Comparison of ENCODE assay signal across 10 cellular contexts in the genomic region with DNA sequence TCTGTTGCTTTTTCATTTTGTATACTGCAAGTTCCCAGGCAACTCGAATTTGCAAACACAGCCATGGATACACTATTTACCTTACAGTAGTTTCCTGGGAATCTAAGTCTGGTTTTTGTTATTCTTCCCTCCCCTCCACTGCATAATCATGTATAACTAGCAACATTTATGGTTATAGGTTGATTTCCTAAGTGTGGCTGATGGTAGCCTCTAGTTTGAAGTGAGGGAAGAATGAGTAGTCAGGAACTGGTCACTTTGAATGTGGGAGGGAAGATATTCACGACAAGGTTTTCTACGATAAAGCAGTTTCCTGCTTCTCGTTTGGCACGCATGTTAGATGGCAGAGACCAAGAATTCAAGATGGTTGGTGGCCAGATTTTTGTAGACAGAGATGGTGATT. TPM values are rescaled to one million over a fixed set of nuclear protein-coding genes. Genes with fewer than 3 reads are reported as not detected.
DNase-seq lines count a peak whose midpoint lies in the region; ATAC-seq, FAIRE-seq and TF ChIP-seq lines count a peak whose summit lies in the region.
"Had no signal": no experiment of that assay in that cellular context is flagged by ENCODE, and none has a peak within 500 bp of the region (broad histone marks: within the 10 kb centered on the region; RNA-seq: fewer than 3 reads in every experiment).

A gene with protein sequence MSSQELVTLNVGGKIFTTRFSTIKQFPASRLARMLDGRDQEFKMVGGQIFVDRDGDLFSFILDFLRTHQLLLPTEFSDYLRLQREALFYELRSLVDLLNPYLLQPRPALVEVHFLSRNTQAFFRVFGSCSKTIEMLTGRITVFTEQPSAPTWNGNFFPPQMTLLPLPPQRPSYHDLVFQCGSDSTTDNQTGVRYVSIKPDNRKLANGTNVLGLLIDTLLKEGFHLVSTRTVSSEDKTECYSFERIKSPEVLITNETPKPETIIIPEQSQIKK (plus strand): TSS at position 182 of the 400 bp plus-strand sequence. CDS start 50 bp downstream, at position 232.

- H2AFZ ChIP-seq in PC-9 = no peak within 1 kb of the TSS

- CTCF ChIA-PET in PC-9 (lab: Charles Lee) = no interaction called here

- DNase-seq in activated T-cell treated with anti-CD3 and anti-CD28 coated beads, Interleukin-2, amount 50 U/mL, for 24 hours = no peak
- DNase-seq in activated T-cell treated with anti-CD3 and anti-CD28 coated beads for 4 hours (no peak), bronchial epithelial cell (ENCODE audit: low read depth) (peak; percentile 5), left colon (no peak), PC-9 (no peak)
- DNase-seq: activated effector memory CD4-positive, alpha-beta T cell treated with anti-CD3 and anti-CD28 coated beads, Interleukin-2, amount 50 U/mL, for 16 hours; NCI-H187 treated with DMSO at 0.1 percent for 48 hours had no signal

- 0 out of 2 replicates have a peak, but pooled peaks cover 10% of the 10 kb centered on the region for H3K79me2 ChIP-seq in PC-9 (ENCODE audit: low read depth)

- H3K36me3 ChIP-seq in bronchial epithelial cell (ENCODE audit: control insufficient read depth, insufficient read depth, low read length) = peaks cover 7% of the 10 kb centered on the region
- peaks cover 24% of the 10 kb centered on the region; the same call in 1 of the 2 replicates for H3K36me3 ChIP-seq in PC-9 (ENCODE audit: low read depth)

- no peak within 1 kb of the TSS for H3K4me2 ChIP-seq in PC-9

- TF ChIP-seq CTCF in bronchial epithelial cell (IDR thresholded peaks at IDR 0.05; ENCODE audit: insufficient read depth, low read length, severe bottlenecking) = no peak
- no peak for TF ChIP-seq CTCF in PC-9 (conservative IDR thresholded peaks at IDR 0.05)

- H3F3A ChIP-seq in PC-9 (ENCODE audit: insufficient read depth, low read depth) = peaks cover 10% of the 10 kb centered on the region

- H3K36me3 Mint-ChIP-seq in activated T-cell treated with anti-CD3 and anti-CD28 coated beads, Interleukin-2, amount 50 U/mL, for 24 hours (ENCODE audit: low read depth) = peaks cover 89% of the 10 kb centered on the region

- peaks cover 52% of the 10 kb centered on the region for H3K4me1 Mint-ChIP-seq in activated T-cell treated with anti-CD3 and anti-CD28 coated beads, Interleukin-2, amount 50 U/mL, for 24 hours (ENCODE audit: low read depth)

- BruUV-seq in PC-9 (replicated peaks; lab: Mats Ljungman, UMichigan) = no TSS peak

- H3K27ac ChIP-seq in temporal lobe (ENCODE audit: low read depth, low read length) = peak within 1 kb of the TSS; percentile 44
- H3K27ac ChIP-seq in PC-9 = no peak within 1 kb of the TSS

- peak; percentile 49 for ATAC-seq in left colon
- ATAC-seq in HG02623 (IDR thresholded peaks at IDR 0.05; ENCODE audit: unreplicated experiment) = no peak
- ATAC-seq in GM18517 (IDR thresholded peaks at IDR 0.05; ENCODE audit: unreplicated experiment) = no peak

- H4K20me1 ChIP-seq in PC-9 (ENCODE audit: insufficient read depth) = no peaks in the 10 kb centered on the region

- intact Hi-C loops in left colon (cut with DNase I, micrococcal nuclease) = no loop called here
- intact Hi-C loops in PC-9 (cut with micrococcal nuclease; ENCODE audit: unreplicated experiment) = no loop called here

- H3K9me2 ChIP-seq in PC-9 (ENCODE audit: insufficient read depth) = no peaks in the 10 kb centered on the region

- peak within 1 kb of the TSS; percentile 18 for H3K27ac Mint-ChIP-seq in activated T-cell treated with anti-CD3 and anti-CD28 coated beads, Interleukin-2, amount 50 U/mL, for 24 hours

- no peaks in the 10 kb centered on the region for H3K4me1 ChIP-seq in PC-9 (replicated peaks; ENCODE audit: insufficient read depth)

- no peak for FAIRE-seq in bronchial epithelial cell (lab: Jason Lieb, UNC)

- H3K9me3 Mint-ChIP-seq in activated T-cell treated with anti-CD3 and anti-CD28 coated beads, Interleukin-2, amount 50 U/mL, for 24 hours = peaks cover 4% of the 10 kb centered on the region

- POLR2A ChIA-PET in PC-9 (lab: Charles Lee; ENCODE audit: unreplicated experiment) = interaction anchor here (0.6 kb wide), 1 partner anchor 815 kb away, joined by 4 read pairs; no protein-coding TSS in a partner anchor

- no peaks in the 10 kb centered on the region for H3K27me3 ChIP-seq in bronchial epithelial cell (ENCODE audit: control insufficient read depth, insufficient read depth, low read length)
- no peaks in the 10 kb centered on the region for H3K27me3 ChIP-seq in PC-9 (ENCODE audit: insufficient read depth, low read depth)

- H3K27me3 Mint-ChIP-seq in activated T-cell treated with anti-CD3 and anti-CD28 coated beads, Interleukin-2, amount 50 U/mL, for 24 hours = no peaks in the 10 kb centered on the region

- H3K4me3 Mint-ChIP-seq in activated T-cell treated with anti-CD3 and anti-CD28 coated beads, Interleukin-2, amount 50 U/mL, for 24 hours = no peak within 1 kb of the TSS

- H3K9me3 ChIP-seq in PC-9 (ENCODE audit: insufficient read depth, low read depth) = no peaks in the 10 kb centered on the region

- H3K4me3 ChIP-seq in bronchial epithelial cell (ENCODE audit: low read depth, low read length) = no peak within 1 kb of the TSS
- H3K4me3 ChIP-seq in PC-9 = no peak within 1 kb of the TSS

RNA-seq across cellular contexts. Expression of the gene that starts here (rescaled TPM):
- 4.2 and 4.5 TPM in 2 replicates for total RNA-seq in bronchial epithelial cell
- under 1 TPM; 0.55 to 0.92 TPM for total RNA-seq in left colon
- total RNA-seq in temporal lobe = 11.8 TPM
- 0.41 TPM in 1 of 2 replicates, not detected in the other for total RNA-seq in PC-9 (2021)

Comparison
In these comparisons a context has a peak if more than half of its experiments do, and no peak if none do; other contexts are left out.
1. Peak in ATAC-seq in left colon; RNA of the gene not detected or under 1 TPM.